24 cellular contexts compared by ENCODE assay signal in the genomic region with DNA sequence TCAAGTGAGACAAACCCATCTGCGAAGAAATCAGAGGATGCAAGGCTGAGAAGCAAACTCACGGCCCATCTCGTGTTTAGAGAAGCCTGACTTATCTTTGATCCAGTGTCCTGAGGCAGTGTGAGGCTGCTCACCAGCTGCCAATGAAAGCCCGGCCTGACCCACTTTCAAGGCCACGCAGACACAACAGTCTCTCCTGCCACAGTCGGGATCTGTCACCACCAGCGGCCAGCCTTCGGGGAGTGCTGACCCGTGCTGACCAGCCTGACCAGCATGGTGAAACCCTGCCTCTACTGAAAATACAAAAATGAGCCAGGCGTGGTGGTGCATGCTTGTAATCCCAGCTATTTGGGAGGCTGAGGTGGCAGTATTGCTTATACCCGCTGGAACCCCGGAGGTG.
"Had no signal": no experiment of that assay in that cellular context is flagged by ENCODE, and none has a peak within 500 bp of the region (broad histone marks: within the 10 kb centered on the region; RNA-seq: fewer than 3 reads in every experiment).

No MANE protein-coding gene starts in this region.

- H3K27ac ChIP-seq: breast epithelium, dorsolateral prefrontal cortex, gastrocnemius medialis, prostate gland, right atrium auricular region, skin epidermis, vagina had no signal

- H3K4me3 ChIP-seq: breast epithelium, dorsolateral prefrontal cortex, gastrocnemius medialis, mucosa of descending colon, prostate gland, right atrium auricular region, skin epidermis, vagina had no signal

- H3K36me3 ChIP-seq: breast epithelium, gastrocnemius medialis, prostate gland, right atrium auricular region, vagina had no signal

- H3K4me3 Mint-ChIP-seq: activated B cell treated with CpG ODN at 0.5 μM for 24 hours; activated naive CD8-positive, alpha-beta T cell treated with anti-CD3 and anti-CD28 coated beads for 36 hours; central memory CD8-positive, alpha-beta T cell; effector memory CD8-positive, alpha-beta T cell; stimulated activated naive CD8-positive, alpha-beta T cell treated with anti-CD3 and anti-CD28 coated beads, Interleukin-15, amount 100 ng/mL, for 72 hours; type B pancreatic cell had no signal

- H3K4me1 ChIP-seq: breast epithelium, gastrocnemius medialis, prostate gland, right atrium auricular region, vagina had no signal

- H3K27ac Mint-ChIP-seq: activated B cell treated with CpG ODN at 0.5 μM for 24 hours; activated naive CD8-positive, alpha-beta T cell treated with anti-CD3 and anti-CD28 coated beads for 36 hours; effector memory CD8-positive, alpha-beta T cell; stimulated activated naive CD8-positive, alpha-beta T cell treated with anti-CD3 and anti-CD28 coated beads, Interleukin-15, amount 100 ng/mL, for 72 hours; type B pancreatic cell had no signal

- ATAC-seq: effector memory CD8-positive, alpha-beta T cell; esophagus mucosa; gastrocnemius medialis; mucosa of descending colon; stimulated activated naive CD8-positive, alpha-beta T cell treated with anti-CD3 and anti-CD28 coated beads, Interleukin-15, amount 100 ng/mL, for 72 hours had no signal

- H3K27me3 Mint-ChIP-seq: activated B cell treated with CpG ODN at 0.5 μM for 24 hours had no signal

- H3K27me3 ChIP-seq: breast epithelium, dorsolateral prefrontal cortex, gastrocnemius medialis, right atrium auricular region, vagina had no signal

- H3K36me3 Mint-ChIP-seq: activated naive CD8-positive, alpha-beta T cell treated with anti-CD3 and anti-CD28 coated beads for 36 hours; type B pancreatic cell had no signal

- H3K9me3 Mint-ChIP-seq: activated B cell treated with CpG ODN at 0.5 μM for 24 hours; activated naive CD8-positive, alpha-beta T cell treated with anti-CD3 and anti-CD28 coated beads for 36 hours; central memory CD8-positive, alpha-beta T cell; effector memory CD8-positive, alpha-beta T cell; stimulated activated naive CD8-positive, alpha-beta T cell treated with anti-CD3 and anti-CD28 coated beads, Interleukin-15, amount 100 ng/mL, for 72 hours; type B pancreatic cell had no signal

- DNase-seq: activated B cell treated with CpG ODN at 0.5 μM for 24 hours; activated CD4-positive, alpha-beta T cell treated with anti-CD3 and anti-CD28 coated beads for 4 hours; activated CD4-positive, alpha-beta T cell treated with anti-CD3 and anti-CD28 coated beads, Interleukin-2, amount 50 U/mL, for 48 hours; activated naive CD4-positive, alpha-beta T cell treated with Interleukin-2 at 50 U/mL for 16 hours; activated naive CD8-positive, alpha-beta T cell treated with anti-CD3 and anti-CD28 coated beads for 36 hours; activated T-cell treated with anti-CD3 and anti-CD28 coated beads, Interleukin-2, amount 50 U/mL, for 48 hours; amniotic stem cell; dorsolateral prefrontal cortex; effector memory CD8-positive, alpha-beta T cell; gastrocnemius medialis; head of caudate nucleus; mesendoderm; mucosa of descending colon; stimulated activated CD4-positive, alpha-beta T cell treated with anti-CD3 and anti-CD28 coated beads, Interleukin-1b, Interleukin-23, amount 100 ng/mL, for 48 hours; stimulated activated naive CD8-positive, alpha-beta T cell treated with anti-CD3 and anti-CD28 coated beads, Interleukin-15, amount 100 ng/mL, for 72 hours; T-helper 9 cell had no signal

- H3K9me3 ChIP-seq: breast epithelium, gastrocnemius medialis, mucosa of descending colon, prostate gland, right atrium auricular region, vagina had no signal

- H3K4me1 Mint-ChIP-seq: activated naive CD8-positive, alpha-beta T cell treated with anti-CD3 and anti-CD28 coated beads for 36 hours; central memory CD8-positive, alpha-beta T cell; stimulated activated naive CD8-positive, alpha-beta T cell treated with anti-CD3 and anti-CD28 coated beads, Interleukin-15, amount 100 ng/mL, for 72 hours had no signal
